In the genomic region with DNA sequence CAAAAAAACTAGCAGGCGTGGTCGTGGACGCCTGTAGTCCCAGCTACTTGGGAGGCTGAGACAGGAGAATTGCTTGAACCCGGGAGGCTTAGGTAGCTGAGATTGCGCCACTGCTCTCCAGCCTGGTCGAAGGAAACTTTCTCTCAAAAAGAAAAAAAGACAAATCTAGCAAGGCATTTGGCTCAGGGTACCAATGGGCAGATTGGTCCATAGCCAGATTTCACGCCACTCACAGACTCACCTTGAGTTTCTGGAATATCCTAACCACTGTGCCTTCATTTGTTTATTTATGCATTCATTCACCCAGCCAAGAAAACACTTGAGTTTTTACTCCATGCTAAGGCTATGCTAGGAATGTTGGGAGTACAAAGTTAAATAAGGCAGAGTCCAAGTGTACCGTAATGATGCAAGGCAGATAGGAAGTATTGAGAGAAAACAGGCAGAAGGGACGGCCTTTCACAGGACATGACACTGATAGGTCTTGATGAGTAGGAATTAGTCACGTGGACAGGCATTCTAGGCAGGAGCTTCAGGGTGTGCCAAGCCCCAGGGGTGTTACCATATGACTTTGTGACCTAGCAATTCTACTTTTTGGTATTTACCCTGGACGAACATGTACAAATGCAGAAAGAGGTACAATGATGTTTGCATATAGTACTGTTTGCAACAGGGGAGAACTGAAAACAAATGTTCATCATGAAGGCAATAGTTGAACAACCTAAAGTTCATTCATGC, we compare ENCODE assay signal across 9 cellular contexts. TPM values are rescaled to one million over a fixed set of nuclear protein-coding genes. Genes with fewer than 3 reads are reported as not detected.
DNase-seq lines count a peak whose midpoint lies in the region; ATAC-seq lines count a peak whose summit lies in the region.
"Had no signal": no experiment of that assay in that cellular context is flagged by ENCODE, and none has a peak within 500 bp of the region (broad histone marks: within the 10 kb centered on the region; RNA-seq: fewer than 3 reads in every experiment).

No MANE protein-coding gene starts in this region.

- 0 out of 2 replicates have a peak, but pooled peaks cover 4% of the 10 kb centered on the region for H3K9me3 ChIP-seq in SJSA1 (replicated peaks)
- no peaks in the 10 kb centered on the region for H3K9me3 ChIP-seq in effector memory CD4-positive, alpha-beta T cell (ENCODE audit: control insufficient read depth, low read length)

- 0 out of 2 replicates have a peak overlapping the region, but pooled peaks have one; percentile 28 for H3K27ac ChIP-seq in SJSA1
- H3K27ac ChIP-seq in effector memory CD4-positive, alpha-beta T cell (ENCODE audit: insufficient read depth, low read length, poor library complexity, severe bottlenecking), result no peak overlapping the region

- intact Hi-C loops in sciatic nerve (cut with DNase I), result no loop called here

- DNase-seq in GM04504 (ENCODE audit: low read depth) (peak; percentile 34), SJSA1 (ENCODE audit: low read depth in 1 of 2, low spot score in 2 of 2) (peak; percentile 75 to 86), fibroblast of the conjunctiva (ENCODE audit: low read depth) (peak; percentile 72), sciatic nerve (ENCODE audit: low spot score) (no peak)
- DNase-seq in effector memory CD4-positive, alpha-beta T cell, result no peak
- DNase-seq: naive thymus-derived CD4-positive, alpha-beta T cell had no signal

- H3K27me3 ChIP-seq in SJSA1 (replicated peaks), result no peaks in the 10 kb centered on the region
- peaks cover 14% of the 10 kb centered on the region for H3K27me3 ChIP-seq in effector memory CD4-positive, alpha-beta T cell (replicated peaks; ENCODE audit: control insufficient read depth, insufficient read depth, low read length, poor library complexity, severe bottlenecking)

- H3K36me3 ChIP-seq in SJSA1, result peaks cover 6% of the 10 kb centered on the region
- H3K36me3 ChIP-seq in effector memory CD4-positive, alpha-beta T cell (ENCODE audit: control insufficient read depth, insufficient read depth, low read length), result no peaks in the 10 kb centered on the region

- H3K4me3 ChIP-seq in SJSA1, result no peak overlapping the region
- H3K4me3 ChIP-seq in effector memory CD4-positive, alpha-beta T cell (ENCODE audit: insufficient read depth, low read depth, low read length, poor library complexity, severe bottlenecking), result no peak overlapping the region

- H3K4me1 ChIP-seq in SJSA1 (replicated peaks), result peaks cover 44% of the 10 kb centered on the region
- H3K4me1 ChIP-seq in effector memory CD4-positive, alpha-beta T cell (ENCODE audit: control insufficient read depth, insufficient read depth, low read length, poor library complexity, severe bottlenecking), result peaks cover 11% of the 10 kb centered on the region

- peak; percentile 8 for ATAC-seq in sciatic nerve
- ATAC-seq in HG02852 (IDR thresholded peaks at IDR 0.05; ENCODE audit: unreplicated experiment), result no peak
- no peak for ATAC-seq in GM19467 (IDR thresholded peaks at IDR 0.05; ENCODE audit: unreplicated experiment)
- no peak for ATAC-seq in GM21619 (IDR thresholded peaks at IDR 0.05; ENCODE audit: unreplicated experiment)
- ATAC-seq: naive thymus-derived CD4-positive, alpha-beta T cell had no signal

RNA-seq across cellular contexts. Expression of gene PACSIN3, which starts 3.0 kb away (rescaled TPM):
- 18.8 and 23.2 TPM in 2 replicates for total RNA-seq in SJSA1 (2014; rRNA removed; shearing (Covaris generic))
- 66.0 TPM for total RNA-seq in sciatic nerve

RNA-seq across cellular contexts. Expression of gene ARFGAP2, which starts 12.6 kb away (rescaled TPM):
- 58.5 and 134 TPM in 2 replicates for total RNA-seq in SJSA1 (2014; rRNA removed; shearing (Covaris generic))
- 94.2 TPM for total RNA-seq in sciatic nerve

RNA-seq across cellular contexts. Expression of gene DDB2, which starts 25.5 kb away (rescaled TPM):
- 41.3 and 63.5 TPM in 2 replicates for total RNA-seq in SJSA1 (2014; rRNA removed; shearing (Covaris generic))
- 44.3 TPM for total RNA-seq in sciatic nerve

RNA-seq across cellular contexts. Expression of gene ACP2, which starts 59.3 kb away (rescaled TPM):
- total RNA-seq in SJSA1 (2014; rRNA removed; shearing (Covaris generic)), result 29.8 and 34.4 TPM in 2 replicates
- 35.7 TPM for total RNA-seq in sciatic nerve

Comparison
In these comparisons a context has a peak if more than half of its experiments do, and no peak if none do; other contexts are left out.
1. DNase-seq: peak in GM04504 (single experiment), SJSA1 (2 of 2) and fibroblast of the conjunctiva (single experiment); none in sciatic nerve (single experiment) and effector memory CD4-positive, alpha-beta T cell (0 of 3).